8 cellular contexts compared by ENCODE assay signal in the genomic region with DNA sequence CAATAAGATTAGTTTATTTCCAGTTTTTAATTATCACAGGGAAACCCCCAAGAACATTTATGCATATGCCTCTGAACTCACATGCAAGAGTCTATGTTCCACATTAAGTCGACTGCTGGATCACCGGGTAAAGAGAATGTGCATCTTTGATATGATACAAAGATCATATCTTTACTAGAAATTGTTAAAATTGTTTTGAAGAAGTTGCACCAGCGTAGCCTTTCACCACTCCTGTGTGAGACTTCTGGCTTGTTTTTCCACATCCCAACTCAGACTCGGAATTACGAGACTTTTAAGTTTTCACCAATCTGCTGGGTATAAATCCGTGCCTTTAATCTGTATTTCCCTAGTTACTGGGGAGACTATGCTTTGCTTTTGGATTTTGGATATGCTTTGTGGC.
"Had no signal": no experiment of that assay in that cellular context is flagged by ENCODE, and none has a peak within 500 bp of the region (broad histone marks: within the 10 kb centered on the region; RNA-seq: fewer than 3 reads in every experiment).

No MANE protein-coding gene starts in this region.

- DNase-seq: GM23248, GOT3, H7, HFFc6 had no signal

- H3K4me1 ChIP-seq: HAP-1 had no signal

- H3K9ac ChIP-seq: GM23248 had no signal

- H3K27ac Mint-ChIP-seq: HFFc6, IgD-negative memory B cell had no signal

- H3K4me3 Mint-ChIP-seq: HFFc6, IgD-negative memory B cell had no signal

- H3K9me3 ChIP-seq: HAP-1 had no signal

- H3K4me3 ChIP-seq: GM23248, HAP-1 had no signal

- H2AFZ ChIP-seq: GM23248 had no signal

- H3K27ac ChIP-seq: GM23248, HL-60 had no signal

- H3K36me3 ChIP-seq: HAP-1 had no signal

- FAIRE-seq: HepG2 had no signal
